In the genomic region with DNA sequence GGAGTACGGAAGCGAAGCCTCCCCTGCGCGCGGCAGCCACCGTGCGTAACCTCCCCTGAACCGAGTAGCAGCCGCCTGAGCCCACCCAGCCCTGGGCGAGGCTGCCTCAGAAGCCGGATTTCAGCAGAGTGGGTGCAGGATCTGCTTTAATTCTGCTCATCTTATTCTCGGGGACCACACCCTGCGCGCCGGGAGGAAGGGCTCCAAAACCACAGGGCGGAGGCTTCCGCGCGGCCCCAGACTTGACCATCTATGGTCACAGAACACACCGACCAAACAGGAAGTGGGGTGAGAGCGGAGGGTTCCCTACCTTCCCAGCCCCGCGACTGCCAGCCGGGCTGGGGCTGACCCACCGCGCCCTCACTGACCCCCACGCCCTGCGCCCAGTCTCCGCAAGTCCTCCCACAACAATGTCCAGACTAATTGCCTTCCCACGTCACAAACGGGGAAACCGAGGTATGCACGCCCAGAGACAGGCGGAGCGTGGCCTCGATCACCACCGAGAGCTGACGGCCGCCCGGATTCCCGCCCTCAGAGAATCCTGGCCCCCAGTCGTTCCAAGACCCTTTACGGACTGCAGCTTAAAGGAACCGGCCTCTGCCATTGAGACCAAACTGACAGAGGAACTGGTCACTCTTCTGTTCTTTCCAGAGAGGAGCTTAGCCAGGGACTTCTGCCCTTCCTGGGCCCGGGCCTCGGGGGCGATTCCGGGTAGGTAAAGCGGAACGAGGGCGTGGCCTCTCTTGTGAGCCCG, we compare ENCODE assay signal across 8 cellular contexts. TPM values are rescaled to one million over a fixed set of nuclear protein-coding genes. Genes with fewer than 3 reads are reported as not detected.
DNase-seq lines count a peak whose midpoint lies in the region; ATAC-seq and TF ChIP-seq lines count a peak whose summit lies in the region.

No MANE protein-coding gene starts in this region.

- peaks cover 17% of the 10 kb centered on the region for H3F3A ChIP-seq in MM.1S (ENCODE audit: insufficient read depth, low read length)

- H2AFZ ChIP-seq in HCT116 (ENCODE audit: low read depth, low read length, poor library complexity, severe bottlenecking), result peak overlapping the region; percentile 72
- peak overlapping the region; percentile 77 for H2AFZ ChIP-seq in MM.1S (ENCODE audit: low read length)

- H3K4me2 ChIP-seq in HCT116 (ENCODE audit: low read length), result peak overlapping the region; percentile 89
- H3K4me2 ChIP-seq in MM.1S (ENCODE audit: low read depth, low read length), result peak overlapping the region; percentile 82

- TF ChIP-seq RAD21 in HCT116 (IDR thresholded peaks at IDR 0.05; ENCODE audit: low read depth), result no peak

- H3K27me3 ChIP-seq in HCT116 (ENCODE audit: insufficient read depth, low read length) (no peaks in the 10 kb centered on the region), MM.1S (replicated peaks; ENCODE audit: insufficient read depth, low read length) (no peaks in the 10 kb centered on the region), adrenal gland (no peaks in the 10 kb centered on the region), left ventricle myocardium inferior (ENCODE audit: low read depth) (no peaks in the 10 kb centered on the region)

- H3K4me3 ChIP-seq in HCT116 (replicated peaks in 1 of 2; ENCODE audit: low read depth in 1 of 2, low read length in 2 of 2), result peak overlapping the region; percentile 91 to 95
- peak overlapping the region; percentile 85 for H3K4me3 ChIP-seq in MM.1S (ENCODE audit: low read length)
- H3K4me3 ChIP-seq in adrenal gland, result peak overlapping the region in 3 of 4 donors; percentile 49 to 90 (median 79)
- H3K4me3 ChIP-seq in left ventricle myocardium inferior, result peak overlapping the region; percentile 96

- POLR2A ChIA-PET in HCT116 (lab: Charles Lee), result interaction anchor here (0.8 to 1.3 kb wide), 2 partner anchors 9 to 18 kb away, joined by 3 to 4 read pairs; no protein-coding TSS in a partner anchor

- 0 to 2% (median 0%) methylated on average over 15 to 52 of the region's 52 CpGs for WGBS in adrenal gland, 4 donors

- BruUV-seq in HCT116 (replicated peaks; lab: Mats Ljungman, UMichigan), result no TSS peak

- CTCF ChIA-PET in HCT116 (lab: Charles Lee), result interaction anchor here (1.0 to 2.8 kb wide), 3 partner anchors 104 to 299 kb away, joined by 3 to 9 read pairs (median 5); no protein-coding TSS in a partner anchor

- peak; percentile 70 for DNase-seq in HCT116 (ENCODE audit: low read depth, low spot score)
- DNase-seq in MM.1S, result peak; percentile 94
- DNase-seq in T follicular helper cell (ENCODE audit: low read depth), result peak; percentile 33
- DNase-seq in adrenal gland, result peak; percentile 66 to 92 (median 77)
- peak; percentile 92 for DNase-seq in left ventricle myocardium inferior
- DNase-seq in renal cortical epithelial cell (ENCODE audit: low read depth), result peak; percentile 80
- no peak for DNase-seq in cortex of kidney (lab: John Stamatoyannopoulos, UW)

- peak; percentile 77 for ATAC-seq in HCT116

- H3K4me1 ChIP-seq in HCT116 (ENCODE audit: control insufficient read depth in 1 of 2, insufficient read depth in 2 of 2, low read length in 2 of 2), result peaks cover 15 to 25% of the 10 kb centered on the region in 2 experiments
- peaks cover 25% of the 10 kb centered on the region for H3K4me1 ChIP-seq in MM.1S (ENCODE audit: low read length)
- peaks cover 24 to 67% of the 10 kb centered on the region in 2 donors for H3K4me1 ChIP-seq in adrenal gland (replicated peaks in 1 of 2)
- peaks cover 96% of the 10 kb centered on the region for H3K4me1 ChIP-seq in left ventricle myocardium inferior

- RAD21 ChIA-PET in HCT116 (lab: Charles Lee; ENCODE audit: low non-redundant PET in 1 of 2, low total read pairs in 2 of 2, uncharacterized antibody in 2 of 2, unreplicated experiment in 2 of 2), result interaction anchor here in 1 of 2 experiments (0.7 kb wide), 1 partner anchor 156 kb away, joined by 3 read pairs; no protein-coding TSS in a partner anchor

- H4K20me1 ChIP-seq in HCT116 (ENCODE audit: insufficient read depth) (0 out of 2 replicates have a peak, but pooled peaks cover 5% of the 10 kb centered on the region), MM.1S (ENCODE audit: insufficient read depth, low read length) (no peaks in the 10 kb centered on the region)

- TF ChIP-seq CTCF in HCT116 (IDR thresholded peaks at IDR 0.05 in 2 of 3, conservative IDR thresholded peaks at IDR 0.05 in 1 of 3; ENCODE audit: borderline replicate concordance in 1 of 3, insufficient read depth in 1 of 3, low read depth in 2 of 3, low read length in 2 of 3) (no peak), MM.1S (IDR thresholded peaks at IDR 0.05; ENCODE audit: low read length) (no peak), adrenal gland (IDR thresholded peaks at IDR 0.05) (no peak), left ventricle myocardium inferior (IDR thresholded peaks at IDR 0.05; ENCODE audit: borderline replicate concordance) (no peak)

- TF ChIP-seq POLR2A in GM10847 (IDR thresholded peaks at IDR 0.05; ENCODE audit: extremely low read depth, insufficient read length), result peak; percentile 86
- TF ChIP-seq POLR2A in HCT116 (IDR thresholded peaks at IDR 0.05; ENCODE audit: borderline replicate concordance, extremely low read depth, insufficient read depth, insufficient read length), result peak; percentile 46
- peak; percentile 84 to 88 for TF ChIP-seq POLR2A in adrenal gland (IDR thresholded peaks at IDR 0.05)

- H3K9me2 ChIP-seq in HCT116 (ENCODE audit: insufficient read depth) (no peaks in the 10 kb centered on the region), MM.1S (replicated peaks; ENCODE audit: insufficient read depth, low read length) (no peaks in the 10 kb centered on the region)

- peak overlapping the region; percentile 92 for H3K9ac ChIP-seq in HCT116 (ENCODE audit: low read length)
- peak overlapping the region; percentile 86 for H3K9ac ChIP-seq in MM.1S (ENCODE audit: low read length)

- peak overlapping the region; percentile 89 for H3K27ac ChIP-seq in HCT116 (ENCODE audit: low read depth, low read length)
- peak overlapping the region; percentile 91 for H3K27ac ChIP-seq in MM.1S (ENCODE audit: low read length)
- H3K27ac ChIP-seq in adrenal gland, result peak overlapping the region; percentile 68 to 97 (median 95)
- H3K27ac ChIP-seq in left ventricle myocardium inferior (replicated peaks), result peak overlapping the region; percentile 100

- intact Hi-C loops in HCT116 (cut with micrococcal nuclease) (loop anchor here (5.0 kb wide), 1 partner anchor 217 kb away; a partner anchor contains a TSS), adrenal gland (cut with DNase I) (no loop called here), left ventricle myocardium inferior (cut with micrococcal nuclease) (no loop called here)

- H3K36me3 ChIP-seq in HCT116 (ENCODE audit: control insufficient read depth in 1 of 2, insufficient read depth in 2 of 2, low read length in 2 of 2) (peaks cover 5 to 8% of the 10 kb centered on the region in 2 experiments; a peak in 2 of 4 replicates), MM.1S (replicated peaks; ENCODE audit: insufficient read depth, low read length) (no peaks in the 10 kb centered on the region; the same call in 1 of the 2 replicates), adrenal gland (replicated peaks in 1 of 2) (peaks cover 0 to 3% of the 10 kb centered on the region in 2 donors), left ventricle myocardium inferior (peaks cover 7% of the 10 kb centered on the region)

- H3K9me3 ChIP-seq in HCT116 (ENCODE audit: control insufficient read depth in 1 of 2, insufficient read depth in 1 of 2, low read depth in 1 of 2, low read length in 2 of 2) (no peaks in the 10 kb centered on the region), MM.1S (replicated peaks; ENCODE audit: insufficient read depth, low read length) (no peaks in the 10 kb centered on the region), adrenal gland (replicated peaks in 1 of 3) (no peaks in the 10 kb centered on the region), left ventricle myocardium inferior (replicated peaks) (no peaks in the 10 kb centered on the region)

- H3K79me2 ChIP-seq in HCT116 (ENCODE audit: insufficient read depth, low read length) (peaks cover 44% of the 10 kb centered on the region), MM.1S (ENCODE audit: low read length) (peaks cover 44% of the 10 kb centered on the region)

TF ChIP-seq in HCT116, 20 proteins besides CTCF, POLR2A, EP300 and RAD21 (continues in another document):
- TF ChIP-seq SP1 (IDR thresholded peaks at IDR 0.05; ENCODE audit: low read depth) (peak; percentile 57; the same call in 1 of the 2 replicates), CEBPB (IDR thresholded peaks at IDR 0.05; ENCODE audit: low read depth) (no peak), YY1 (IDR thresholded peaks at IDR 0.05; ENCODE audit: extremely low read depth, insufficient replicate concordance, low read depth, low read length) (peak; percentile 21), TCF7L2 (IDR thresholded peaks at IDR 0.05; ENCODE audit: borderline replicate concordance, extremely low read depth, insufficient read depth, insufficient read length) (peak; percentile 12), EGR1 (IDR thresholded peaks at IDR 0.05; ENCODE audit: low read depth) (no peak), ZFX (IDR thresholded peaks at IDR 0.05) (peak; percentile 57; the same call in 1 of the 2 replicates), EZH2phosphoT487 (IDR thresholded peaks at IDR 0.05; ENCODE audit: borderline replicate concordance) (no peak), POLR2AphosphoS5 (IDR thresholded peaks at IDR 0.05; ENCODE audit: low read depth, low read length) (peak; percentile 69)
- TF ChIP-seq, protein P1, sequence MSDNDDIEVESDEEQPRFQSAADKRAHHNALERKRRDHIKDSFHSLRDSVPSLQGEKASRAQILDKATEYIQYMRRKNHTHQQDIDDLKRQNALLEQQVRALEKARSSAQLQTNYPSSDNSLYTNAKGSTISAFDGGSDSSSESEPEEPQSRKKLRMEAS (IDR thresholded peaks at IDR 0.05), result peak; percentile 73

RNA-seq across cellular contexts. Expression of a gene that starts 0.6 kb away (rescaled TPM):
- total RNA-seq in HCT116 (2021; ENCODE audit: unreplicated experiment) (274 TPM), adrenal gland (100 to 1,000 TPM; 167 to 304 (median 217) TPM), left ventricle myocardium inferior (66.0 TPM), renal cortical epithelial cell (503 and 992 TPM in 2 replicates)
- polyA plus RNA-seq in HCT116 (2012), result 202 and 238 TPM in 2 replicates
- polyA plus RNA-seq in adrenal gland, result 100 to 1,000 TPM in 1 of 3 donors, 10 to 100 TPM in 2; 59.9 to 234 (median 62.5) TPM

RNA-seq across cellular contexts. Expression of a gene that starts 57.1 kb away (rescaled TPM):
- total RNA-seq in HCT116 (2021; ENCODE audit: unreplicated experiment) (46.8 TPM), adrenal gland (100 to 1,000 TPM in 2 of 8 donors, 10 to 100 TPM in 6; 72.1 to 112 (median 80.8) TPM), left ventricle myocardium inferior (37.7 TPM), renal cortical epithelial cell (29.0 and 51.4 TPM in 2 replicates)
- 21.4 and 36.1 TPM in 2 replicates for polyA plus RNA-seq in HCT116 (2012)
- polyA plus RNA-seq in adrenal gland, result 100 to 1,000 TPM in 1 of 3 donors, 10 to 100 TPM in 2; 55.3 to 136 (median 59.4) TPM
